10 cellular contexts compared by ENCODE assay signal in the genomic region with DNA sequence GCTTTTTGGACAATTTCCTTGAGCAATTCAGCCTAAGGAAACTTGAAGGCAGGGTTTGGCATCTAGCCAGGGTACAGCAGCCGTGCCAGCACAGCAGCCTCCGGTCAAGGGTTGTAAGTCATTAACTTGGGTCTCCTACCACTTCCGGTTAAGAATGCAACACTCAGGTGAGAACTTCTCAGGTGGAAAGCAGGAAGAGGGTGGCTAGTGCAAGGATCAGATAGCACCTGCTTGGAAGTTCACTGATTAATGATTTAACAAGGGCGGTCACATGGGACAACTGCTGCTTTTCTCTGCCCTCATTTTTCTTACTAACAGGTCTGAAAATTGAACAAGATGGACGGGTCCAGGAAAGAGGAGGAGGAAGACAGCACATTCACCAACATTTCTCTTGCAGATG. TPM values are rescaled to one million over a fixed set of nuclear protein-coding genes. Genes with fewer than 3 reads are reported as not detected.
DNase-seq lines count a peak whose midpoint lies in the region; ATAC-seq, FAIRE-seq and TF ChIP-seq lines count a peak whose summit lies in the region.
"Had no signal": no experiment of that assay in that cellular context is flagged by ENCODE, and none has a peak within 500 bp of the region (broad histone marks: within the 10 kb centered on the region; RNA-seq: fewer than 3 reads in every experiment).

No MANE protein-coding gene starts in this region.

- peak overlapping the region in 1 of 2 donors; percentile 41 for H3K27ac ChIP-seq in small intestine (ENCODE audit: low read depth in 1 of 2, low read length in 1 of 2)
- H3K27ac ChIP-seq: skin epidermis had no signal

- no peaks in the 10 kb centered on the region for H3K9me3 ChIP-seq in small intestine (ENCODE audit: control insufficient read depth, low read depth)

- no peaks in the 10 kb centered on the region for H3K36me3 Mint-ChIP-seq in HFFc6 (ENCODE audit: low read depth)

- H3K9me3 Mint-ChIP-seq in HFFc6, result no peaks in the 10 kb centered on the region

- ATAC-seq in HG03342 (IDR thresholded peaks at IDR 0.05; ENCODE audit: unreplicated experiment) (peak; percentile 78), HG03045 (IDR thresholded peaks at IDR 0.05; ENCODE audit: unreplicated experiment) (no peak)

- TF ChIP-seq CTCF in HFFc6 (IDR thresholded peaks at IDR 0.05), result no peak

- peak; percentile 27 for DNase-seq in DMS 273 (lab: John Stamatoyannopoulos, UW; ENCODE audit: unreplicated experiment)
- no peak for DNase-seq in DMS 273 treated with DMSO at 0.1 percent for 48 hours (lab: John Stamatoyannopoulos, UW)
- peak; percentile 68 for DNase-seq in dermis blood vessel endothelial cell
- peak; percentile 99 for DNase-seq in small intestine
- DNase-seq in HFFc6, result no peak
- no peak for DNase-seq in H4 (ENCODE audit: low spot score)
- DNase-seq: 8988T had no signal

- peak; percentile 94 for FAIRE-seq in small intestine (lab: Jason Lieb, UNC)

- H3K27me3 Mint-ChIP-seq in HFFc6 (ENCODE audit: insufficient read depth), result peaks cover 20% of the 10 kb centered on the region

- H3K4me1 ChIP-seq in small intestine (ENCODE audit: control insufficient read depth in 2 of 2, insufficient read depth in 1 of 2, low read depth in 1 of 2, low read length in 1 of 2), result peaks cover 4 to 6% of the 10 kb centered on the region in 2 donors

- peak overlapping the region in 1 of 2 donors; percentile 19 for H3K4me3 ChIP-seq in small intestine (ENCODE audit: low read depth in 1 of 2, low read length in 2 of 2)
- H3K4me3 ChIP-seq: skin epidermis had no signal

- 4 to 21% (median 9%) methylated on average over 5 of the region's 5 CpGs for WGBS in small intestine, 3 donors

- H3K4me3 Mint-ChIP-seq in HFFc6, result no peak overlapping the region; the same call in 1 of the 2 replicates

- no peaks in the 10 kb centered on the region for H3K36me3 ChIP-seq in small intestine (ENCODE audit: control insufficient read depth in 2 of 2, insufficient read depth in 2 of 2, low read length in 2 of 2)

- no peak overlapping the region for H3K27ac Mint-ChIP-seq in HFFc6

- no peaks in the 10 kb centered on the region for H3K27me3 ChIP-seq in small intestine (ENCODE audit: control insufficient read depth in 2 of 2, insufficient read depth in 2 of 2, low read length in 2 of 2)

- no peaks in the 10 kb centered on the region for H3K4me1 Mint-ChIP-seq in HFFc6 (ENCODE audit: low read depth)

RNA-seq across cellular contexts. Expression of a gene that starts 30.1 kb away (rescaled TPM):
- total RNA-seq in dermis blood vessel endothelial cell, result 54.3 and 55.1 TPM in 2 replicates
- polyA plus RNA-seq in small intestine, result 10 to 100 TPM; 55.9 to 81.9 (median 62.9) TPM
- 10 to 100 TPM; 57.9 to 73.6 (median 68.3) TPM for total RNA-seq in HFFc6 (2021; fragmentation: NEBNext Ultra II Directional; extraction: Animal tissue kit (Norgen Biotek cat#: 25700))
- total RNA-seq in H4 (2014; rRNA removed; shearing (Covaris generic)), result 61.4 and 97.0 TPM in 2 replicates

Comparison
In these comparisons a context has a peak if more than half of its experiments do, and no peak if none do; other contexts are left out.
1. DNase-seq: peak in DMS 273 (single experiment), dermis blood vessel endothelial cell (single experiment) and small intestine (single experiment); none in DMS 273 treated with DMSO at 0.1 percent for 48 hours (single experiment), HFFc6 (single experiment) and H4 (single experiment).